24 cellular contexts compared by ENCODE assay signal in genomic region chr7:128774029-128774689, GRCh38. TPM values are rescaled to one million over a fixed set of nuclear protein-coding genes. Genes with fewer than 3 reads are reported as not detected.
DNase-seq lines count a peak whose midpoint lies in the region; ATAC-seq, FAIRE-seq and TF ChIP-seq lines count a peak whose summit lies in the region.
"Had no signal": no experiment of that assay in that cellular context is flagged by ENCODE, and none has a peak within 500 bp of the region (broad histone marks: within the 10 kb centered on the region; RNA-seq: fewer than 3 reads in every experiment).

No MANE protein-coding gene starts in this region.

- no peaks in the 10 kb centered on the region for H3K4me1 ChIP-seq in A549
- no peaks in the 10 kb centered on the region for H3K4me1 ChIP-seq in Caco-2

- 92% methylated on average over 13 of the region's 13 CpGs for WGBS in A549 (ENCODE audit: missing lambda C conversion rate)

- H3K27me3 ChIP-seq in Caco-2 (replicated peaks; ENCODE audit: control insufficient read depth, insufficient read depth, low read length), result no peaks in the 10 kb centered on the region
- H3K27me3 ChIP-seq: MG63 had no signal

- no peak overlapping the region for H3K27ac ChIP-seq in A549

- H3K36me3 Mint-ChIP-seq in Caco-2 (ENCODE audit: insufficient read depth, unreplicated experiment), result peaks cover 87% of the 10 kb centered on the region
- H3K36me3 Mint-ChIP-seq in T-helper 17 cell (ENCODE audit: low read depth), result peaks cover 15% of the 10 kb centered on the region
- H3K36me3 Mint-ChIP-seq in nephron progenitor cell (ENCODE audit: low read depth), result peaks cover 70% of the 10 kb centered on the region

- peaks cover 3% of the 10 kb centered on the region for H3K36me3 ChIP-seq in Caco-2 (ENCODE audit: control insufficient read depth, insufficient read depth, low read length)

- CTCF ChIA-PET in A549 (lab: Yijun Ruan, JAX), result interaction anchor here (0.7 kb wide), 2 partner anchors 28 to 51 kb away, joined by 3 to 4 read pairs; no protein-coding TSS in a partner anchor
- CTCF ChIA-PET in Caco-2 (lab: Charles Lee), result no interaction called here

- peaks cover 6% of the 10 kb centered on the region for H3K4me1 Mint-ChIP-seq in Caco-2 (ENCODE audit: low read depth, unreplicated experiment)
- no peaks in the 10 kb centered on the region for H3K4me1 Mint-ChIP-seq in T-helper 17 cell
- no peaks in the 10 kb centered on the region for H3K4me1 Mint-ChIP-seq in nephron progenitor cell

- H3K27ac Mint-ChIP-seq in Caco-2 (ENCODE audit: unreplicated experiment), result peak overlapping the region; percentile 35
- H3K27ac Mint-ChIP-seq in T-helper 17 cell, result no peak overlapping the region
- peak overlapping the region; percentile 88 for H3K27ac Mint-ChIP-seq in nephron progenitor cell
- H3K27ac Mint-ChIP-seq: CD4-positive, alpha-beta memory T cell had no signal

- ATAC-seq in A549 (no peak), T-helper 17 cell (peak; percentile 14)

- no peak for DNase-seq in A549 (ENCODE audit: low read depth in 1 of 2, low spot score in 1 of 2)
- no peak for DNase-seq in Caco-2
- DNase-seq in T-helper 17 cell, result no peak
- DNase-seq in nephron progenitor cell, result no peak
- DNase-seq in SIG-M5 treated with dmso at 0.1 percent for 504 hours (lab: John Stamatoyannopoulos, UW; ENCODE audit: unreplicated experiment), result no peak
- no peak for DNase-seq in HuH-7 (ENCODE audit: low spot score)
- no peak for DNase-seq in NCI-H510A treated with DMSO at 0.1 percent for 48 hours (lab: John Stamatoyannopoulos, UW)
- DNase-seq: C1 segment of cervical spinal cord; CD4-positive, alpha-beta memory T cell; DMS79 treated with DMSO at 0.1 percent for 48 hours; GF-D8; H7; KG1; MG63; NCI-H1694; NCI-H2029 treated with DMSO at 0.1 percent for 48 hours; NCI-H446 treated with DMSO at 0.1 percent for 48 hours; NCI-H526 treated with DMSO at 0.1 percent for 48 hours; RPMI8226; SHP77; SW 1271 had no signal

- FAIRE-seq in A549 (lab: Jason Lieb, UNC), result no peak
- FAIRE-seq: A204.1, GM12892 had no signal

- TF ChIP-seq EP300 in A549 (IDR thresholded peaks at IDR 0.05), result no peak

- no peak for TF ChIP-seq POLR2A in A549 (IDR thresholded peaks at IDR 0.05; ENCODE audit: low read length)

- no peak for TF ChIP-seq CTCF in A549 (IDR thresholded peaks at IDR 0.05)
- no peak for TF ChIP-seq CTCF in Caco-2 (IDR thresholded peaks at IDR 0.05; ENCODE audit: insufficient read depth in 1 of 2, low read depth in 1 of 2, low read length in 1 of 2, severe bottlenecking in 1 of 2, unreplicated experiment in 1 of 2)
- TF ChIP-seq CTCF in nephron progenitor cell (IDR thresholded peaks at IDR 0.05), result no peak

- no TSS peak for BruUV-seq in Caco-2 (replicated peaks; lab: Mats Ljungman, UMichigan)

- POLR2A ChIA-PET in A549 (lab: Yijun Ruan, JAX) (no interaction called here), Caco-2 (lab: Charles Lee) (no interaction called here)

- H3K9me3 ChIP-seq in A549 (peaks cover 17% of the 10 kb centered on the region), Caco-2 (peaks cover 8% of the 10 kb centered on the region; the same call in 1 of the 2 replicates), T-helper 17 cell (ENCODE audit: control insufficient read depth, low read length, poor library complexity, severe bottlenecking) (peaks cover 4% of the 10 kb centered on the region)

- H3K27me3 Mint-ChIP-seq in Caco-2 (ENCODE audit: insufficient read depth, unreplicated experiment) (no peaks in the 10 kb centered on the region), T-helper 17 cell (no peaks in the 10 kb centered on the region), nephron progenitor cell (ENCODE audit: low read depth, poor library complexity) (peaks cover 10% of the 10 kb centered on the region)

- H3K4me3 Mint-ChIP-seq in Caco-2 (ENCODE audit: unreplicated experiment) (no peak overlapping the region), T-helper 17 cell (no peak overlapping the region), nephron progenitor cell (no peak overlapping the region)
- H3K4me3 Mint-ChIP-seq: CD4-positive, alpha-beta memory T cell had no signal

- no peak for TF ChIP-seq RAD21 in A549 (conservative IDR thresholded peaks at IDR 0.05 in 1 of 2, IDR thresholded peaks at IDR 0.05 in 1 of 2)

- H3K4me2 ChIP-seq in A549, result no peak overlapping the region

- intact Hi-C loops in Caco-2 (cut with micrococcal nuclease; ENCODE audit: unreplicated experiment), result no loop called here

- H3K4me3 ChIP-seq in A549 (no peak overlapping the region), Caco-2 (ENCODE audit: low read depth, low read length) (no peak overlapping the region)
- H3K4me3 ChIP-seq: MG63 had no signal

- H3K9me3 Mint-ChIP-seq in Caco-2 (ENCODE audit: unreplicated experiment) (peaks cover 19% of the 10 kb centered on the region), nephron progenitor cell (peaks cover 26% of the 10 kb centered on the region)

TF ChIP-seq in A549, 52 proteins besides CTCF, POLR2A, EP300 and RAD21:
- TF ChIP-seq ZNF302 (CRISPR knock-in tag; IDR thresholded peaks at IDR 0.05) (no peak), POLR2AphosphoS2 (conservative IDR thresholded peaks at IDR 0.05; ENCODE audit: low read length) (peak; percentile 70; the same call in 1 of the 2 replicates)

RNA-seq across cellular contexts. Expression of gene OPN1SW, which starts 1.4 kb away (rescaled TPM):
- not detected in 2 replicates for polyA plus RNA-seq in A549 (2011; rRNA removed)
- polyA plus RNA-seq in A549 (2012; cell fraction: cytosol; rRNA removed), result not detected in 2 replicates
- polyA plus RNA-seq in A549 (2012; cell fraction: nucleus; rRNA removed), result not detected in 2 replicates
- not detected in 3 replicates for polyA plus RNA-seq in A549 (2017; fragmentation: RNase III; extraction: RNeasy Plus Mini Kit Qiagen cat#74134 plus additional on column Dnase treatment)
- polyA minus RNA-seq in A549 (2011; rRNA and poly(A)+ RNA removed), result not detected in 2 replicates
- total RNA-seq in Caco-2 (2022), result not detected in 2 replicates
- total RNA-seq in T-helper 17 cell, result not detected
- total RNA-seq: CD4-positive, alpha-beta memory T cell; H7; HT1080 had no signal
- polyA plus RNA-seq: CD4-positive, alpha-beta memory T cell had no signal

RNA-seq across cellular contexts. Expression of gene CCDC136, which starts 17.6 kb away (rescaled TPM):
- 5.4 and 5.6 TPM in 2 replicates for polyA plus RNA-seq in A549 (2011; rRNA removed)
- 1.7 and 1.8 TPM in 2 replicates for polyA plus RNA-seq in A549 (2012; cell fraction: cytosol; rRNA removed)
- polyA plus RNA-seq in A549 (2012; cell fraction: nucleus; rRNA removed), result 4.9 and 5.3 TPM in 2 replicates
- polyA plus RNA-seq in A549 (2017; fragmentation: RNase III; extraction: RNeasy Plus Mini Kit Qiagen cat#74134 plus additional on column Dnase treatment), result 3.6 to 7.3 TPM (median 4.7 TPM) in 3 replicates
- 5.0 and 6.4 TPM in 2 replicates for polyA minus RNA-seq in A549 (2011; rRNA and poly(A)+ RNA removed)
- total RNA-seq in Caco-2 (2022), result 7.3 and 10.2 TPM in 2 replicates
- total RNA-seq in T-helper 17 cell, result 1 to 10 TPM; 7.5 to 7.7 TPM

RNA-seq across cellular contexts. Expression of gene CALU, which starts 35.0 kb away (rescaled TPM):
- 182 and 233 TPM in 2 replicates for polyA plus RNA-seq in A549 (2011; rRNA removed)
- 43.8 and 44.0 TPM in 2 replicates for polyA plus RNA-seq in A549 (2012; cell fraction: cytosol; rRNA removed)
- 25.1 and 38.1 TPM in 2 replicates for polyA plus RNA-seq in A549 (2012; cell fraction: nucleus; rRNA removed)
- 186 to 198 TPM (median 192 TPM) in 3 replicates for polyA plus RNA-seq in A549 (2017; fragmentation: RNase III; extraction: RNeasy Plus Mini Kit Qiagen cat#74134 plus additional on column Dnase treatment)
- 53.6 and 71.7 TPM in 2 replicates for polyA minus RNA-seq in A549 (2011; rRNA and poly(A)+ RNA removed)
- total RNA-seq in Caco-2 (2022), result 171 and 184 TPM in 2 replicates
- 10 to 100 TPM; 19.9 to 28.1 TPM for total RNA-seq in T-helper 17 cell

RNA-seq across cellular contexts. Expression of gene FLNC, which starts 56.0 kb away (rescaled TPM):
- polyA plus RNA-seq in A549 (2011; rRNA removed) (0.43 and 0.60 TPM in 2 replicates), A549 (2017; fragmentation: RNase III; extraction: RNeasy Plus Mini Kit Qiagen cat#74134 plus additional on column Dnase treatment) (3.2 to 3.4 TPM (median 3.4 TPM) in 3 replicates)
- 0.70 and 1.1 TPM in 2 replicates for polyA plus RNA-seq in A549 (2012; cell fraction: cytosol; rRNA removed)
- 2.1 and 2.7 TPM in 2 replicates for polyA plus RNA-seq in A549 (2012; cell fraction: nucleus; rRNA removed)
- polyA minus RNA-seq in A549 (2011; rRNA and poly(A)+ RNA removed), result 1.7 and 3.0 TPM in 2 replicates
- total RNA-seq in Caco-2 (2022) (108 and 128 TPM in 2 replicates), T-helper 17 cell (under 1 TPM; 0.05 TPM)
- polyA plus RNA-seq: CD4-positive, alpha-beta memory T cell had no signal
